ENCODE assay signal across 18 cellular contexts in genomic region chrX:22742174-22742573, GRCh38.
A peak's percentile ranks its signal among the peaks of the same experiment; 100 is the strongest.
DNase-seq lines count a peak whose midpoint lies in the region; TF ChIP-seq lines count a peak whose summit lies in the region.
"Had no signal": no experiment of that assay in that cellular context is flagged by ENCODE, and none has a peak within 500 bp of the region (broad histone marks: within the 10 kb centered on the region; RNA-seq: fewer than 3 reads in every experiment).

No MANE protein-coding gene starts in this region.

- H3K4me3 ChIP-seq in fibroblast of lung (replicated peaks in 1 of 4; ENCODE audit: control extremely low read depth in 1 of 4, insufficient read depth in 1 of 4, low read depth in 3 of 4, low read length in 4 of 4) (no peak overlapping the region), smooth muscle cell (no peak overlapping the region)
- no peak overlapping the region for H3K4me3 ChIP-seq in effector memory CD4-positive, alpha-beta T cell (ENCODE audit: insufficient read depth, low read depth, low read length, poor library complexity, severe bottlenecking)
- H3K4me3 ChIP-seq: heart right ventricle, sigmoid colon, tibial nerve had no signal

- H2AFZ ChIP-seq in fibroblast of lung (ENCODE audit: low read length) (no peak overlapping the region), smooth muscle cell (ENCODE audit: low read depth) (no peak overlapping the region)

- peak; percentile 25 for DNase-seq in NCI-H82 (lab: John Stamatoyannopoulos, UW)
- DNase-seq in NCI-H82 treated with DMSO at 0.1 percent for 48 hours (lab: John Stamatoyannopoulos, UW; ENCODE audit: unreplicated experiment), result no peak
- DNase-seq in RPMI7951 (ENCODE audit: low read depth), result peak; percentile 44
- DNase-seq in fibroblast of lung (ENCODE audit: low read depth in 2 of 2), result peak; percentile 69 to 94
- DNase-seq in smooth muscle cell (lab: John Stamatoyannopoulos, UW; ENCODE audit: unreplicated experiment), result no peak
- no peak for DNase-seq in effector memory CD4-positive, alpha-beta T cell
- no peak for DNase-seq in stimulated activated naive CD4-positive, alpha-beta T cell treated with Interleukin-2 at 50 U/mL for 16 hours (lab: John Stamatoyannopoulos, UW)
- no peak for DNase-seq in GM13976 (ENCODE audit: low spot score)
- DNase-seq: activated CD4-positive, alpha-beta T cell treated with anti-CD3 and anti-CD28 coated beads, Interleukin-2, amount 50 U/mL, for 1 hour; CD8-positive, alpha-beta T cell; heart right ventricle; NCI-H1694; NCI-H510A; occipital lobe; sigmoid colon; SK-N-SH had no signal

- WGBS in smooth muscle cell (ENCODE audit: low lambda C conversion rate), result 55% methylated on average over 1 of the region's 1 CpG

- no peaks in the 10 kb centered on the region for H3K4me1 ChIP-seq in fibroblast of lung (ENCODE audit: control insufficient read depth, extremely low read depth, insufficient read depth, low read length)
- no peaks in the 10 kb centered on the region for H3K4me1 ChIP-seq in smooth muscle cell (ENCODE audit: low read depth)
- no peaks in the 10 kb centered on the region for H3K4me1 ChIP-seq in effector memory CD4-positive, alpha-beta T cell (ENCODE audit: control insufficient read depth, insufficient read depth, low read length, poor library complexity, severe bottlenecking)
- H3K4me1 ChIP-seq: heart right ventricle, tibial nerve had no signal

- no peak overlapping the region for H3K9ac ChIP-seq in fibroblast of lung (ENCODE audit: insufficient read depth, low read length)
- no peak overlapping the region for H3K9ac ChIP-seq in smooth muscle cell (ENCODE audit: low read depth)
- H3K9ac ChIP-seq: SK-N-SH had no signal

- H3K9me3 ChIP-seq in fibroblast of lung (ENCODE audit: control insufficient read depth, insufficient read depth, low read depth, low read length) (no peaks in the 10 kb centered on the region), smooth muscle cell (replicated peaks; ENCODE audit: low read depth) (no peaks in the 10 kb centered on the region)
- no peaks in the 10 kb centered on the region for H3K9me3 ChIP-seq in effector memory CD4-positive, alpha-beta T cell (ENCODE audit: control insufficient read depth, low read length)
- H3K9me3 ChIP-seq: heart right ventricle, sigmoid colon, SK-N-SH, tibial nerve had no signal

- H3K79me2 ChIP-seq in fibroblast of lung (ENCODE audit: control insufficient read depth, insufficient read depth, low read length) (no peaks in the 10 kb centered on the region), smooth muscle cell (ENCODE audit: low read depth) (no peaks in the 10 kb centered on the region)

- no peak for TF ChIP-seq CTCF in fibroblast of lung (conservative IDR thresholded peaks at IDR 0.05 in 1 of 2, IDR thresholded peaks at IDR 0.05 in 1 of 2; ENCODE audit: low read depth in 1 of 2, low read length in 2 of 2)
- no peak for TF ChIP-seq CTCF in smooth muscle cell (IDR thresholded peaks at IDR 0.05; ENCODE audit: borderline replicate concordance, insufficient read depth, poor library complexity, severe bottlenecking)
- TF ChIP-seq CTCF in GM13976 (IDR thresholded peaks at IDR 0.05; ENCODE audit: borderline replicate concordance, control extremely low read depth, extremely low read depth, insufficient read depth, missing control alignments), result no peak

- H3K4me2 ChIP-seq in fibroblast of lung (ENCODE audit: extremely low read depth, insufficient read depth, low read length) (no peak overlapping the region), smooth muscle cell (no peak overlapping the region)
- H3K4me2 ChIP-seq: SK-N-SH had no signal

- no peaks in the 10 kb centered on the region for H3K27me3 ChIP-seq in fibroblast of lung (ENCODE audit: control insufficient read depth, insufficient read depth, low read length)
- no peaks in the 10 kb centered on the region for H3K27me3 ChIP-seq in smooth muscle cell (ENCODE audit: low read depth)
- no peaks in the 10 kb centered on the region for H3K27me3 ChIP-seq in effector memory CD4-positive, alpha-beta T cell (replicated peaks; ENCODE audit: control insufficient read depth, insufficient read depth, low read length, poor library complexity, severe bottlenecking)
- H3K27me3 ChIP-seq: heart right ventricle, sigmoid colon, tibial nerve had no signal

- no peaks in the 10 kb centered on the region for H3F3A ChIP-seq in smooth muscle cell (ENCODE audit: low read depth)

- H4K20me1 ChIP-seq in fibroblast of lung (ENCODE audit: control insufficient read depth, extremely low read depth, insufficient read depth, low read length), result no peaks in the 10 kb centered on the region
- no peaks in the 10 kb centered on the region for H4K20me1 ChIP-seq in smooth muscle cell (ENCODE audit: low read depth)

- in situ Hi-C loops in GM13976 (cut with MboI; ENCODE audit: low sequenced_read_pairs, unreplicated experiment), result loop anchor here (10.0 kb wide), 1 partner anchor 757 kb away; no protein-coding TSS in a partner anchor

- H3K36me3 ChIP-seq in fibroblast of lung (ENCODE audit: control insufficient read depth, insufficient read depth, low read length), result no peaks in the 10 kb centered on the region
- no peaks in the 10 kb centered on the region for H3K36me3 ChIP-seq in smooth muscle cell (ENCODE audit: low read depth)
- H3K36me3 ChIP-seq in effector memory CD4-positive, alpha-beta T cell (ENCODE audit: control insufficient read depth, insufficient read depth, low read length), result no peaks in the 10 kb centered on the region
- H3K36me3 ChIP-seq: heart right ventricle, sigmoid colon, tibial nerve had no signal

- no peak overlapping the region for H3K27ac ChIP-seq in fibroblast of lung (ENCODE audit: insufficient read depth, low read length)
- H3K27ac ChIP-seq in smooth muscle cell (ENCODE audit: low read depth), result peak overlapping the region; percentile 23
- no peak overlapping the region for H3K27ac ChIP-seq in effector memory CD4-positive, alpha-beta T cell (ENCODE audit: insufficient read depth, low read length, poor library complexity, severe bottlenecking)
- H3K27ac ChIP-seq: 22Rv1, heart right ventricle, sigmoid colon, tibial nerve had no signal

Comparison
In these comparisons a context has a peak if more than half of its experiments do, and no peak if none do; other contexts are left out.
1. DNase-seq: peak in NCI-H82 (single experiment), RPMI7951 (single experiment) and fibroblast of lung (2 of 2); none in NCI-H82 treated with DMSO at 0.1 percent for 48 hours (single experiment), smooth muscle cell (single experiment), effector memory CD4-positive, alpha-beta T cell (0 of 3), stimulated activated naive CD4-positive, alpha-beta T cell treated with Interleukin-2 at 50 U/mL for 16 hours (single experiment) and GM13976 (single experiment).